1 cellular context compared by ENCODE assay signal in the genomic region with DNA sequence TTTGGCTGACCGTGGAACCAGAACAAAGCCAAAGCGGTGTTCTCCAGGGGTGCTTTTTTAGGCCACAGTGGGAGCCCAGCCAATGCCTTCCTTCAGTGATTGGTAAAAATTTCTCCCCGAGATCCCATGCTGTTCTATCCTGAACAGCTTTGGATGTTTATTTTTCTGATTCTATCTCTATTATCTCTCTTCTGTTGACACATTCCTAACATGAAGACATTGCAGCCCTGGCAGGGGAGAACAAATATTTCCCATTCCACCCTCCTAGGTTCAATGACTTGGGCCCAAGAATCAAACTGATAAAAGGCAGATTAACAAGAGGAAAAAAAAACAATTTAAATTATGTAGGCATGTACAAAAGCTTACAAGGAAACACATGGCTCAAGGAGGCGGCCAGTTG.
TF ChIP-seq lines count a peak whose summit lies in the region.

No MANE protein-coding gene starts in this region.

TF ChIP-seq in HepG2, 621 proteins besides CTCF, POLR2A, EP300 and RAD21 (continued from another document):
- TF ChIP-seq, protein P1, sequence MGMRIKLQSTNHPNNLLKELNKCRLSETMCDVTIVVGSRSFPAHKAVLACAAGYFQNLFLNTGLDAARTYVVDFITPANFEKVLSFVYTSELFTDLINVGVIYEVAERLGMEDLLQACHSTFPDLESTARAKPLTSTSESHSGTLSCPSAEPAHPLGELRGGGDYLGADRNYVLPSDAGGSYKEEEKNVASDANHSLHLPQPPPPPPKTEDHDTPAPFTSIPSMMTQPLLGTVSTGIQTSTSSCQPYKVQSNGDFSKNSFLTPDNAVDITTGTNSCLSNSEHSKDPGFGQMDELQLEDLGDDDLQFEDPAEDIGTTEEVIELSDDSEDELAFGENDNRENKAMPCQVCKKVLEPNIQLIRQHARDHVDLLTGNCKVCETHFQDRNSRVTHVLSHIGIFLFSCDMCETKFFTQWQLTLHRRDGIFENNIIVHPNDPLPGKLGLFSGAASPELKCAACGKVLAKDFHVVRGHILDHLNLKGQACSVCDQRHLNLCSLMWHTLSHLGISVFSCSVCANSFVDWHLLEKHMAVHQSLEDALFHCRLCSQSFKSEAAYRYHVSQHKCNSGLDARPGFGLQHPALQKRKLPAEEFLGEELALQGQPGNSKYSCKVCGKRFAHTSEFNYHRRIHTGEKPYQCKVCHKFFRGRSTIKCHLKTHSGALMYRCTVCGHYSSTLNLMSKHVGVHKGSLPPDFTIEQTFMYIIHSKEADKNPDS (CRISPR knock-in tag; IDR thresholded peaks at IDR 0.05), result no peak
- TF ChIP-seq, protein P2, sequence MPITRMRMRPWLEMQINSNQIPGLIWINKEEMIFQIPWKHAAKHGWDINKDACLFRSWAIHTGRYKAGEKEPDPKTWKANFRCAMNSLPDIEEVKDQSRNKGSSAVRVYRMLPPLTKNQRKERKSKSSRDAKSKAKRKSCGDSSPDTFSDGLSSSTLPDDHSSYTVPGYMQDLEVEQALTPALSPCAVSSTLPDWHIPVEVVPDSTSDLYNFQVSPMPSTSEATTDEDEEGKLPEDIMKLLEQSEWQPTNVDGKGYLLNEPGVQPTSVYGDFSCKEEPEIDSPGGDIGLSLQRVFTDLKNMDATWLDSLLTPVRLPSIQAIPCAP (CRISPR knock-in tag; IDR thresholded peaks at IDR 0.05; ENCODE audit: low read depth), result no peak
- TF ChIP-seq FOXC1 (CRISPR knock-in tag; IDR thresholded peaks at IDR 0.05; ENCODE audit: borderline replicate concordance), result no peak
- no peak for TF ChIP-seq SOX6 (IDR thresholded peaks at IDR 0.05)
- TF ChIP-seq SOX6 (CRISPR knock-in tag; IDR thresholded peaks at IDR 0.05), result peak; percentile 47; the same call in 1 of the 2 replicates
- TF ChIP-seq ZSCAN12 (CRISPR knock-in tag; IDR thresholded peaks at IDR 0.05), result no peak
- TF ChIP-seq HDAC1 (CRISPR knock-in tag; IDR thresholded peaks at IDR 0.05), result no peak
- TF ChIP-seq ZNF260 (CRISPR knock-in tag; IDR thresholded peaks at IDR 0.05; ENCODE audit: borderline replicate concordance, low read depth), result no peak
- no peak for TF ChIP-seq GFI1 (CRISPR knock-in tag; IDR thresholded peaks at IDR 0.05; ENCODE audit: borderline replicate concordance)
- TF ChIP-seq NPAS2 (CRISPR knock-in tag; IDR thresholded peaks at IDR 0.05; ENCODE audit: borderline replicate concordance), result no peak
- no peak for TF ChIP-seq KLF9 (CRISPR knock-in tag; IDR thresholded peaks at IDR 0.05; ENCODE audit: low read depth)
- TF ChIP-seq BCL6 (CRISPR knock-in tag; IDR thresholded peaks at IDR 0.05), result peak; percentile 46; the same call in 1 of the 2 replicates
- TF ChIP-seq ELF4 (CRISPR knock-in tag; IDR thresholded peaks at IDR 0.05; ENCODE audit: borderline replicate concordance), result no peak
- TF ChIP-seq, protein P3, sequence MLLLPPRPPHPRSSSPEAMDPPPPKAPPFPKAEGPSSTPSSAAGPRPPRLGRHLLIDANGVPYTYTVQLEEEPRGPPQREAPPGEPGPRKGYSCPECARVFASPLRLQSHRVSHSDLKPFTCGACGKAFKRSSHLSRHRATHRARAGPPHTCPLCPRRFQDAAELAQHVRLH (CRISPR knock-in tag; IDR thresholded peaks at IDR 0.05; ENCODE audit: borderline replicate concordance, low read depth), result no peak
- no peak for TF ChIP-seq ARID2 (CRISPR knock-in tag; IDR thresholded peaks at IDR 0.05; ENCODE audit: borderline replicate concordance)
- peak; percentile 20; the same call in 1 of the 2 replicates for TF ChIP-seq SP5 (CRISPR knock-in tag; IDR thresholded peaks at IDR 0.05; ENCODE audit: borderline replicate concordance, low read depth)
- no peak for TF ChIP-seq SOX13 (IDR thresholded peaks at IDR 0.05)
- TF ChIP-seq SOX13 (CRISPR knock-in tag; conservative IDR thresholded peaks at IDR 0.05 in 1 of 2, IDR thresholded peaks at IDR 0.05 in 1 of 2), result peak in 1 of 2 experiments; percentile 50; a peak in 1 of 4 replicates
- TF ChIP-seq, protein P4, sequence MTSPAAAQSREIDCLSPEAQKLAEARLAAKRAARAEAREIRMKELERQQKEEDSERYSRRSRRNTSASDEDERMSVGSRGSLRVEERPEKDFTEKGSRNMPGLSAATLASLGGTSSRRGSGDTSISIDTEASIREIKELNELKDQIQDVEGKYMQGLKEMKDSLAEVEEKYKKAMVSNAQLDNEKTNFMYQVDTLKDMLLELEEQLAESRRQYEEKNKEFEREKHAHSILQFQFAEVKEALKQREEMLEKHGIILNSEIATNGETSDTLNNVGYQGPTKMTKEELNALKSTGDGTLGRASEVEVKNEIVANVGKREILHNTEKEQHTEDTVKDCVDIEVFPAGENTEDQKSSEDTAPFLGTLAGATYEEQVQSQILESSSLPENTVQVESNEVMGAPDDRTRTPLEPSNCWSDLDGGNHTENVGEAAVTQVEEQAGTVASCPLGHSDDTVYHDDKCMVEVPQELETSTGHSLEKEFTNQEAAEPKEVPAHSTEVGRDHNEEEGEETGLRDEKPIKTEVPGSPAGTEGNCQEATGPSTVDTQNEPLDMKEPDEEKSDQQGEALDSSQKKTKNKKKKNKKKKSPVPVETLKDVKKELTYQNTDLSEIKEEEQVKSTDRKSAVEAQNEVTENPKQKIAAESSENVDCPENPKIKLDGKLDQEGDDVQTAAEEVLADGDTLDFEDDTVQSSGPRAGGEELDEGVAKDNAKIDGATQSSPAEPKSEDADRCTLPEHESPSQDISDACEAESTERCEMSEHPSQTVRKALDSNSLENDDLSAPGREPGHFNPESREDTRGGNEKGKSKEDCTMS (CRISPR knock-in tag; conservative IDR thresholded peaks at IDR 0.05), result no peak
- TF ChIP-seq ZNF382 (CRISPR knock-in tag; IDR thresholded peaks at IDR 0.05; ENCODE audit: borderline replicate concordance), result no peak
- TF ChIP-seq MEIS1 (CRISPR knock-in tag; IDR thresholded peaks at IDR 0.05; ENCODE audit: borderline replicate concordance), result no peak
- no peak for TF ChIP-seq ZNF572 (CRISPR knock-in tag; IDR thresholded peaks at IDR 0.05)
- TF ChIP-seq TCF7 (IDR thresholded peaks at IDR 0.05; ENCODE audit: low read depth), result no peak
- TF ChIP-seq NCOA2 (CRISPR knock-in tag; IDR thresholded peaks at IDR 0.05), result peak; percentile 19; the same call in 1 of the 2 replicates
- TF ChIP-seq, protein P5, sequence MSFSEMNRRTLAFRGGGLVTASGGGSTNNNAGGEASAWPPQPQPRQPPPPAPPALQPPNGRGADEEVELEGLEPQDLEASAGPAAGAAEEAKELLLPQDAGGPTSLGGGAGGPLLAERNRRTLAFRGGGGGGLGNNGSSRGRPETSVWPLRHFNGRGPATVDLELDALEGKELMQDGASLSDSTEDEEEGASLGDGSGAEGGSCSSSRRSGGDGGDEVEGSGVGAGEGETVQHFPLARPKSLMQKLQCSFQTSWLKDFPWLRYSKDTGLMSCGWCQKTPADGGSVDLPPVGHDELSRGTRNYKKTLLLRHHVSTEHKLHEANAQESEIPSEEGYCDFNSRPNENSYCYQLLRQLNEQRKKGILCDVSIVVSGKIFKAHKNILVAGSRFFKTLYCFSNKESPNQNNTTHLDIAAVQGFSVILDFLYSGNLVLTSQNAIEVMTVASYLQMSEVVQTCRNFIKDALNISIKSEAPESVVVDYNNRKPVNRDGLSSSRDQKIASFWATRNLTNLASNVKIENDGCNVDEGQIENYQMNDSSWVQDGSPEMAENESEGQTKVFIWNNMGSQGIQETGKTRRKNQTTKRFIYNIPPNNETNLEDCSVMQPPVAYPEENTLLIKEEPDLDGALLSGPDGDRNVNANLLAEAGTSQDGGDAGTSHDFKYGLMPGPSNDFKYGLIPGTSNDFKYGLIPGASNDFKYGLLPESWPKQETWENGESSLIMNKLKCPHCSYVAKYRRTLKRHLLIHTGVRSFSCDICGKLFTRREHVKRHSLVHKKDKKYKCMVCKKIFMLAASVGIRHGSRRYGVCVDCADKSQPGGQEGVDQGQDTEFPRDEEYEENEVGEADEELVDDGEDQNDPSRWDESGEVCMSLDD (CRISPR knock-in tag; IDR thresholded peaks at IDR 0.05; ENCODE audit: borderline replicate concordance), result no peak
- TF ChIP-seq NFYB (CRISPR knock-in tag; IDR thresholded peaks at IDR 0.05), result no peak
- TF ChIP-seq TMF1 (CRISPR knock-in tag; IDR thresholded peaks at IDR 0.05; ENCODE audit: low read depth), result no peak
- TF ChIP-seq PITX1 (CRISPR knock-in tag; IDR thresholded peaks at IDR 0.05), result no peak
- TF ChIP-seq TEAD3 (CRISPR knock-in tag; optimal IDR thresholded peaks at IDR 0.05; ENCODE audit: borderline replicate concordance), result peak; percentile 33
- TF ChIP-seq, protein P6, sequence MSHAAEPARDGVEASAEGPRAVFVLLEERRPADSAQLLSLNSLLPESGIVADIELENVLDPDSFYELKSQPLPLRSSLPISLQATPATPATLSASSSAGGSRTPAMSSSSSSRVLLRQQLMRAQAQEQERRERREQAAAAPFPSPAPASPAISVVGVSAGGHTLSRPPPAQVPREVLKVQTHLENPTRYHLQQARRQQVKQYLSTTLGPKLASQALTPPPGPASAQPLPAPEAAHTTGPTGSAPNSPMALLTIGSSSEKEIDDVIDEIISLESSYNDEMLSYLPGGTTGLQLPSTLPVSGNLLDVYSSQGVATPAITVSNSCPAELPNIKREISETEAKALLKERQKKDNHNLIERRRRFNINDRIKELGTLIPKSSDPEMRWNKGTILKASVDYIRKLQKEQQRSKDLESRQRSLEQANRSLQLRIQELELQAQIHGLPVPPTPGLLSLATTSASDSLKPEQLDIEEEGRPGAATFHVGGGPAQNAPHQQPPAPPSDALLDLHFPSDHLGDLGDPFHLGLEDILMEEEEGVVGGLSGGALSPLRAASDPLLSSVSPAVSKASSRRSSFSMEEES (CRISPR knock-in tag; IDR thresholded peaks at IDR 0.05), result no peak
- TF ChIP-seq ZNF792 (CRISPR knock-in tag; IDR thresholded peaks at IDR 0.05), result no peak
- TF ChIP-seq, protein P7, sequence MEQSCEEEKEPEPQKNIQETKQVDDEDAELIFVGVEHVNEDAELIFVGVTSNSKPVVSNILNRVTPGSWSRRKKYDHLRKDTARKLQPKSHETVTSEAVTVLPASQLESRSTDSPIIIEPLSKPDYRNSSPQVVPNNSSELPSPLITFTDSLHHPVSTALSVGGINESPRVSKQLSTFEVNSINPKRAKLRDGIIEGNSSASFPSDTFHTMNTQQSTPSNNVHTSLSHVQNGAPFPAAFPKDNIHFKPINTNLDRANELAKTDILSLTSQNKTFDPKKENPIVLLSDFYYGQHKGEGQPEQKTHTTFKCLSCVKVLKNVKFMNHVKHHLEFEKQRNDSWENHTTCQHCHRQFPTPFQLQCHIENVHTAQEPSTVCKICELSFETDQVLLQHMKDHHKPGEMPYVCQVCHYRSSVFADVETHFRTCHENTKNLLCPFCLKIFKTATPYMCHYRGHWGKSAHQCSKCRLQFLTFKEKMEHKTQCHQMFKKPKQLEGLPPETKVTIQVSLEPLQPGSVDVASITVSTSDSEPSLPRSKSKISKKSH (CRISPR knock-in tag; IDR thresholded peaks at IDR 0.05; ENCODE audit: borderline replicate concordance), result no peak
- TF ChIP-seq ZFY (CRISPR knock-in tag; IDR thresholded peaks at IDR 0.05), result no peak
- no peak for TF ChIP-seq ZBTB8A (CRISPR knock-in tag; IDR thresholded peaks at IDR 0.05; ENCODE audit: borderline replicate concordance, low read depth)
